Comparison of ENCODE assay signal across 27 cellular contexts in genomic region chr5:99116526-99116925, GRCh38.
"Had no signal": no experiment of that assay in that cellular context is flagged by ENCODE, and none has a peak within 500 bp of the region (broad histone marks: within the 10 kb centered on the region; RNA-seq: fewer than 3 reads in every experiment).

No MANE protein-coding gene starts in this region.

- H3K27ac ChIP-seq: stomach, suprapubic skin, testis, thoracic aorta, thyroid gland, tibial artery, tibial nerve, transverse colon, upper lobe of left lung, upper lobe of right lung, uterus, vagina had no signal

- H3K4me1 ChIP-seq: stomach, suprapubic skin, testis, thyroid gland, tibial artery, tibial nerve, transverse colon, upper lobe of left lung, upper lobe of right lung, uterus, vagina had no signal

- H3K36me3 ChIP-seq: stomach, suprapubic skin, thoracic aorta, thyroid gland, tibial artery, tibial nerve, transverse colon, upper lobe of left lung, upper lobe of right lung, uterus, vagina had no signal

- H3K27me3 ChIP-seq: stomach, suprapubic skin, testis, thyroid gland, tibial artery, tibial nerve, transverse colon, upper lobe of left lung, upper lobe of right lung, uterus, vagina had no signal

- ATAC-seq: stimulated activated effector memory CD8-positive, alpha-beta T cell treated with anti-CD3 and anti-CD28 coated beads, Interleukin-12 subunit alpha, Interleukin-12 subunit beta, amount 100 ng/mL, for 72 hours; stimulated activated memory B cell treated with anti-CD40 and anti-IgM and Interleukin-4, amounts not matched to agents 10 μg/mL and 1 μg/mL and 100 μg/mL, for 72 hours; stimulated activated naive B cell treated with anti-CD40 and anti-IgM and Interleukin-4, amounts not matched to agents 10 μg/mL and 1 μg/mL and 100 μg/mL, for 72 hours; stimulated activated naive CD8-positive, alpha-beta T cell treated with anti-CD3 and anti-CD28 coated beads, Interleukin-15, amount 100 ng/mL, for 72 hours; stimulated activated naive CD8-positive, alpha-beta T cell treated with anti-CD3 and anti-CD28 coated beads, Interleukin-15, Interleukin-2, amounts not matched to agents 100 U/mL and 50 U/mL, for 24 hours; upper lobe of right lung had no signal

- DNase-seq: stimulated activated CD4-positive, alpha-beta T cell treated with anti-CD3 and anti-CD28 coated beads, Interleukin-2, amount 100 ng/mL, for 48 hours; stimulated activated CD4-positive, alpha-beta T cell treated with anti-CD3 and anti-CD28 coated beads, Interleukin-4, amount 100 ng/mL, for 1 hour; stimulated activated CD4-positive, alpha-beta T cell treated with anti-CD3 and anti-CD28 coated beads, Interleukin-4, amount 100 ng/mL, for 24 hours; stimulated activated CD4-positive, alpha-beta T cell treated with anti-CD3 and anti-CD28 coated beads, Interleukin-4, amount 100 ng/mL, for 4 hours; stimulated activated CD8-positive, alpha-beta memory T cell treated with anti-CD3 and anti-CD28 coated beads, Interleukin-4, amount 100 ng/mL, for 48 hours; stimulated activated naive B cell treated with anti-CD40 and anti-IgM and Interleukin-4, amounts not matched to agents 10 μg/mL and 1 μg/mL and 100 μg/mL, for 72 hours; stimulated activated naive CD4-positive, alpha-beta T cell; stimulated activated naive CD4-positive, alpha-beta T cell treated with Interleukin-2 at 50 U/mL for 16 hours; stimulated activated naive CD8-positive, alpha-beta T cell treated with anti-CD3 and anti-CD28 coated beads, Interleukin-15, amount 100 ng/mL, for 72 hours; stimulated activated naive CD8-positive, alpha-beta T cell treated with anti-CD3 and anti-CD28 coated beads, Interleukin-15, Interleukin-2, amounts not matched to agents 100 U/mL and 50 U/mL, for 24 hours; stomach; substantia nigra; testis; thyroid gland; tibial artery; transverse colon; trophoblast cell; upper lobe of left lung; upper lobe of right lung; uterus had no signal

- FAIRE-seq: urothelium cell line had no signal

- H3K4me3 ChIP-seq: stomach, suprapubic skin, testis, thoracic aorta, thyroid gland, tibial artery, tibial nerve, transverse colon, upper lobe of left lung, upper lobe of right lung, uterus, vagina had no signal

- H3K9me3 ChIP-seq: stomach, suprapubic skin, testis, thoracic aorta, thyroid gland, tibial artery, tibial nerve, transverse colon, upper lobe of left lung, upper lobe of right lung, uterus, vagina had no signal
